ENCODE assay signal across 12 cellular contexts in genomic region chr17:75326587-75326955, GRCh38. TPM values are rescaled to one million over a fixed set of nuclear protein-coding genes. Genes with fewer than 3 reads are reported as not detected.
DNase-seq lines count a peak whose midpoint lies in the region; ATAC-seq, FAIRE-seq and TF ChIP-seq lines count a peak whose summit lies in the region.
"Had no signal": no experiment of that assay in that cellular context is flagged by ENCODE, and none has a peak within 500 bp of the region (broad histone marks: within the 10 kb centered on the region; RNA-seq: fewer than 3 reads in every experiment).

No MANE protein-coding gene starts in this region.

- H3K4ac ChIP-seq in trophoblast cell (ENCODE audit: low read depth, low read length) = no peak overlapping the region

- no peak for TF ChIP-seq POLR2A in NB4 (IDR thresholded peaks at IDR 0.05; ENCODE audit: extremely low read depth, insufficient read length)
- TF ChIP-seq POLR2A in ovary (IDR thresholded peaks at IDR 0.05) = no peak

- POLR2A ChIA-PET in activated CD4-positive, alpha-beta T cell treated with anti-CD3 and anti-CD28 coated beads for 36 hours (lab: Charles Lee) = no interaction called here

- CTCF ChIA-PET in activated CD4-positive, alpha-beta T cell treated with anti-CD3 and anti-CD28 coated beads for 36 hours (lab: Charles Lee) = interaction anchor here (0.6 to 1.4 kb wide), 8 partner anchors 11 to 86 kb away, joined by 3 to 9 read pairs (median 4); no protein-coding TSS in a partner anchor

- ATAC-seq in activated CD4-positive, alpha-beta T cell treated with anti-CD3 and anti-CD28 coated beads for 36 hours = no peak
- ATAC-seq: activated T-cell treated with anti-CD3 and anti-CD28 coated beads, Interleukin-2, amount 50 U/mL, for 4 hours had no signal

- peak overlapping the region; percentile 39 for H3K27ac ChIP-seq in astrocyte (ENCODE audit: low read depth, low read length)
- peak overlapping the region; percentile 72 for H3K27ac ChIP-seq in trophoblast cell (ENCODE audit: low read depth, low read length)
- no peak overlapping the region for H3K27ac ChIP-seq in ovary

- TF ChIP-seq CTCF in NB4 (IDR thresholded peaks at IDR 0.05; ENCODE audit: low read depth, low read length) = no peak
- TF ChIP-seq CTCF in astrocyte (IDR thresholded peaks at IDR 0.05; ENCODE audit: insufficient read depth, low read depth, low read length) = no peak
- no peak for TF ChIP-seq CTCF in ovary (IDR thresholded peaks at IDR 0.05)

- H3K27ac Mint-ChIP-seq in activated CD4-positive, alpha-beta T cell treated with anti-CD3 and anti-CD28 coated beads for 36 hours = peak overlapping the region; percentile 80
- no peak overlapping the region for H3K27ac Mint-ChIP-seq in astrocyte (ENCODE audit: unreplicated experiment)

- H4K91ac ChIP-seq in trophoblast cell (ENCODE audit: low read depth, low read length) = no peak overlapping the region

- H3K36me3 ChIP-seq in astrocyte (ENCODE audit: insufficient read depth, low read length) = peaks cover 8% of the 10 kb centered on the region
- H3K36me3 ChIP-seq in trophoblast cell (ENCODE audit: control insufficient read depth in 1 of 2, insufficient read depth in 2 of 2, low read length in 2 of 2) = peaks cover 9 to 14% of the 10 kb centered on the region in 2 experiments
- H3K36me3 ChIP-seq in ovary = no peaks in the 10 kb centered on the region

- H3K23ac ChIP-seq in trophoblast cell (ENCODE audit: low read length) = no peak overlapping the region

- no peak overlapping the region for H2BK12ac ChIP-seq in trophoblast cell (ENCODE audit: low read length)

- no peak overlapping the region for H2AFZ ChIP-seq in astrocyte (ENCODE audit: low read depth, low read length)
- no peak overlapping the region for H2AFZ ChIP-seq in trophoblast cell (ENCODE audit: insufficient read depth, low read length, poor library complexity)

- H3K4me3 ChIP-seq in NB4 (ENCODE audit: low read depth, low read length) = no peak overlapping the region
- H3K4me3 ChIP-seq in astrocyte (ENCODE audit: insufficient read depth, low read depth, low read length) = no peak overlapping the region
- no peak overlapping the region for H3K4me3 ChIP-seq in trophoblast cell (ENCODE audit: low read depth, low read length)
- H3K4me3 ChIP-seq in ovary = no peak overlapping the region
- H3K4me3 ChIP-seq: coronary artery had no signal

- H3K9ac ChIP-seq in astrocyte (ENCODE audit: low read length) (no peak overlapping the region), trophoblast cell (ENCODE audit: low read length) (no peak overlapping the region)

- H4K8ac ChIP-seq in trophoblast cell (ENCODE audit: low read depth, low read length) = no peak overlapping the region

- peaks cover 57% of the 10 kb centered on the region for H4K20me1 ChIP-seq in astrocyte (ENCODE audit: insufficient read depth, low read length)

- H3K4me3 Mint-ChIP-seq in activated CD4-positive, alpha-beta T cell treated with anti-CD3 and anti-CD28 coated beads for 36 hours = no peak overlapping the region
- no peak overlapping the region for H3K4me3 Mint-ChIP-seq in astrocyte (ENCODE audit: unreplicated experiment)
- H3K4me3 Mint-ChIP-seq: activated T-cell treated with anti-CD3 and anti-CD28 coated beads, Interleukin-2, amount 50 U/mL, for 4 hours had no signal

- no peak for TF ChIP-seq EP300 in ovary (IDR thresholded peaks at IDR 0.05)

- H3K18ac ChIP-seq in trophoblast cell (ENCODE audit: low read length) = no peak overlapping the region

- peak overlapping the region; percentile 37 for H3K4me2 ChIP-seq in astrocyte (ENCODE audit: low read length)
- peak overlapping the region; percentile 7 for H3K4me2 ChIP-seq in trophoblast cell (ENCODE audit: low read length)

- H3K36me3 Mint-ChIP-seq in activated CD4-positive, alpha-beta T cell treated with anti-CD3 and anti-CD28 coated beads for 36 hours (ENCODE audit: low read depth) = peaks cover 34% of the 10 kb centered on the region
- H3K36me3 Mint-ChIP-seq in astrocyte (ENCODE audit: low read depth, unreplicated experiment) = peaks cover 11% of the 10 kb centered on the region

- no peak overlapping the region for H2AK5ac ChIP-seq in trophoblast cell (ENCODE audit: low read length)

- H3K27me3 Mint-ChIP-seq in activated CD4-positive, alpha-beta T cell treated with anti-CD3 and anti-CD28 coated beads for 36 hours = no peaks in the 10 kb centered on the region
- H3K27me3 Mint-ChIP-seq in astrocyte (ENCODE audit: low read depth, unreplicated experiment) = no peaks in the 10 kb centered on the region

- H3K79me2 ChIP-seq in astrocyte (ENCODE audit: insufficient read depth, low read length) = peaks cover 36% of the 10 kb centered on the region
- peaks cover 2% of the 10 kb centered on the region for H3K79me2 ChIP-seq in trophoblast cell (ENCODE audit: control insufficient read depth, insufficient read depth, low read length, poor library complexity)

- peaks cover 3% of the 10 kb centered on the region for H3K79me1 ChIP-seq in trophoblast cell (ENCODE audit: low read length)

- H2BK120ac ChIP-seq in trophoblast cell (ENCODE audit: insufficient read depth, low read length, poor library complexity) = no peak overlapping the region

- H3K9me3 Mint-ChIP-seq in activated CD4-positive, alpha-beta T cell treated with anti-CD3 and anti-CD28 coated beads for 36 hours (ENCODE audit: low read depth) = no peaks in the 10 kb centered on the region
- H3K9me3 Mint-ChIP-seq in astrocyte (ENCODE audit: unreplicated experiment) = no peaks in the 10 kb centered on the region
- H3K9me3 Mint-ChIP-seq: activated T-cell treated with anti-CD3 and anti-CD28 coated beads, Interleukin-2, amount 50 U/mL, for 4 hours had no signal

- FAIRE-seq in astrocyte (lab: Jason Lieb, UNC) = no peak

- H3K14ac ChIP-seq in trophoblast cell (ENCODE audit: low read length) = no peak overlapping the region

- peaks cover 17% of the 10 kb centered on the region for H3K4me1 ChIP-seq in astrocyte (ENCODE audit: insufficient read depth, low read length)
- peaks cover 6 to 10% of the 10 kb centered on the region in 2 experiments for H3K4me1 ChIP-seq in trophoblast cell (ENCODE audit: control insufficient read depth in 1 of 2, insufficient read depth in 2 of 2, low read length in 2 of 2)
- peaks cover 5% of the 10 kb centered on the region for H3K4me1 ChIP-seq in ovary (ENCODE audit: insufficient read depth)

- no peak overlapping the region for H4K12ac ChIP-seq in trophoblast cell (ENCODE audit: low read depth, low read length)

- DNase-seq in activated CD4-positive, alpha-beta T cell treated with anti-CD3 and anti-CD28 coated beads for 36 hours = no peak
- no peak for DNase-seq in activated CD4-positive, alpha-beta T cell treated with anti-CD3 and anti-CD28 coated beads for 1 hour
- peak; percentile 82 for DNase-seq in NB4 (ENCODE audit: low read depth)
- DNase-seq in astrocyte (ENCODE audit: low read depth) = no peak
- no peak for DNase-seq in trophoblast cell
- DNase-seq in ovary = no peak
- DNase-seq in T1000 (lab: John Stamatoyannopoulos, UW) = no peak
- no peak for DNase-seq in stimulated activated CD4-positive, alpha-beta T cell treated with anti-CD3 and anti-CD28 coated beads, Interleukin-4, amount 100 ng/mL, for 4 hours
- DNase-seq: activated T-cell treated with anti-CD3 and anti-CD28 coated beads, Interleukin-2, amount 50 U/mL, for 4 hours; NCI-H345; SW 1271 had no signal

- no peak overlapping the region for H2BK5ac ChIP-seq in trophoblast cell (ENCODE audit: low read depth, low read length, poor library complexity)

- H3K27me3 ChIP-seq in astrocyte (ENCODE audit: insufficient read depth, low read length) (no peaks in the 10 kb centered on the region), trophoblast cell (ENCODE audit: insufficient read depth, low read length) (no peaks in the 10 kb centered on the region), ovary (no peaks in the 10 kb centered on the region)

- intact Hi-C loops in activated CD4-positive, alpha-beta T cell treated with anti-CD3 and anti-CD28 coated beads for 36 hours (cut with DNase I, micrococcal nuclease) = no loop called here
- intact Hi-C loops in ovary (cut with DNase I) = loop anchor here in 1 of 4 donors (10.0 kb wide), 1 partner anchor 188 kb away; the partner anchor contains the start of genes CASKIN2 and TSEN54

- H3K9me3 ChIP-seq in astrocyte (ENCODE audit: insufficient read depth, low read depth, low read length) (no peaks in the 10 kb centered on the region), trophoblast cell (ENCODE audit: insufficient read depth, low read depth, low read length) (no peaks in the 10 kb centered on the region), ovary (no peaks in the 10 kb centered on the region)

- peaks cover 42% of the 10 kb centered on the region for H3K4me1 Mint-ChIP-seq in activated CD4-positive, alpha-beta T cell treated with anti-CD3 and anti-CD28 coated beads for 36 hours
- H3K4me1 Mint-ChIP-seq in astrocyte (ENCODE audit: low read depth, unreplicated experiment) = peaks cover 17% of the 10 kb centered on the region

RNA-seq across cellular contexts. Expression of gene SLC25A19, which starts 37.3 kb away (rescaled TPM):
- total RNA-seq in activated CD4-positive, alpha-beta T cell treated with anti-CD3 and anti-CD28 coated beads for 36 hours = 10 to 100 TPM; 67.8 to 79.7 TPM
- total RNA-seq in astrocyte (8.8 and 12.8 TPM in 2 replicates), ovary (10 to 100 TPM in 2 of 7 donors, 1 to 10 TPM in 5; 6.0 to 12.1 (median 7.9) TPM)
- 8.9 and 10.2 TPM in 2 replicates for polyA plus RNA-seq in trophoblast cell (2013)
- 1 to 10 TPM; 4.1 to 7.4 TPM for polyA plus RNA-seq in ovary

RNA-seq across cellular contexts. Expression of gene MIF4GD, which starts 55.5 kb away (rescaled TPM):
- 10 to 100 TPM; 39.0 to 39.1 TPM for total RNA-seq in activated CD4-positive, alpha-beta T cell treated with anti-CD3 and anti-CD28 coated beads for 36 hours
- 3.9 and 5.0 TPM in 2 replicates for total RNA-seq in astrocyte
- 8.8 and 8.9 TPM in 2 replicates for polyA plus RNA-seq in trophoblast cell (2013)
- 10 to 100 TPM; 11.8 to 20.3 (median 13.9) TPM for total RNA-seq in ovary
- polyA plus RNA-seq in ovary = 10 to 100 TPM; 15.7 to 17.8 TPM

Comparison
In these comparisons a context has a peak if more than half of its experiments do, and no peak if none do; other contexts are left out.
1. H3K27ac ChIP-seq: peak in astrocyte (single experiment) and trophoblast cell (single experiment); none in ovary (0 of 2).